ENCODE assay signal across 10 cellular contexts in genomic region chr11:128999165-128999564, GRCh38. TPM values are rescaled to one million over a fixed set of nuclear protein-coding genes. Genes with fewer than 3 reads are reported as not detected.
"Had no signal": no experiment of that assay in that cellular context is flagged by ENCODE, and none has a peak within 500 bp of the region (broad histone marks: within the 10 kb centered on the region; RNA-seq: fewer than 3 reads in every experiment).

No MANE protein-coding gene starts in this region.

RNA-seq across cellular contexts. Expression of gene TP53AIP1, which starts 56.5 kb away (rescaled TPM):
- total RNA-seq: lower lobe of right lung, mononuclear cell, natural killer cell, osteocyte, posterior vena cava, subcutaneous adipose tissue, thoracic aorta, upper lobe of right lung had no signal
- polyA plus RNA-seq: immature natural killer cell, liver had no signal
